ENCODE assay signal across 9 cellular contexts in genomic region chr19:50817941-50818858, GRCh38. TPM values are rescaled to one million over a fixed set of nuclear protein-coding genes. Genes with fewer than 3 reads are reported as not detected.
DNase-seq lines count a peak whose midpoint lies in the region; ATAC-seq and TF ChIP-seq lines count a peak whose summit lies in the region.
"Had no signal": no experiment of that assay in that cellular context is flagged by ENCODE, and none has a peak within 500 bp of the region (broad histone marks: within the 10 kb centered on the region; RNA-seq: fewer than 3 reads in every experiment).

No MANE protein-coding gene starts in this region.

- peak overlapping the region; percentile 77 for H3K27ac Mint-ChIP-seq in activated T-helper 1 cell treated with anti-CD3 and anti-CD28 coated beads, Interleukin-12 subunit alpha, Interleukin-12 subunit beta, Interleukin-2, Interleukin-4 antibody, amounts not matched to agents 30 ng/mL and 10 ng/mL and 1 ng/mL, durations not matched to agents 14 hours and 24 hours and 36 hours

- H3K27me3 ChIP-seq in ACC112 (ENCODE audit: insufficient read depth, low read length): peaks cover 69% of the 10 kb centered on the region
- H3K27me3 ChIP-seq in hepatocyte: peaks cover 58% of the 10 kb centered on the region

- no peak overlapping the region for H3K27ac ChIP-seq in ACC112 (ENCODE audit: low read depth, low read length)
- H3K27ac ChIP-seq in hepatocyte: no peak overlapping the region

- no peaks in the 10 kb centered on the region for H4K20me1 ChIP-seq in hepatocyte (ENCODE audit: insufficient read depth, poor library complexity, severe bottlenecking)

- DNase-seq in GM13976 (ENCODE audit: low spot score) (peak; percentile 94), NCI-H146 treated with DMSO at 0.1 percent for 48 hours (lab: John Stamatoyannopoulos, UW; ENCODE audit: unreplicated experiment) (peak; percentile 88), hepatocyte (ENCODE audit: low spot score) (peak; percentile 77), H4 (ENCODE audit: low spot score) (no peak)
- DNase-seq in activated T-helper 1 cell treated with anti-CD3 and anti-CD28 coated beads, Interleukin-12 subunit alpha, Interleukin-12 subunit beta, Interleukin-2, Interleukin-4 antibody, amounts not matched to agents 30 ng/mL and 10 ng/mL and 1 ng/mL, durations not matched to agents 14 hours and 24 hours and 36 hours (ENCODE audit: low spot score): peak; percentile 56
- DNase-seq in stimulated activated CD4-positive, alpha-beta T cell treated with anti-CD3 and anti-CD28 coated beads, Interleukin-4, amount 100 ng/mL, for 48 hours (ENCODE audit: low read depth in 2 of 2): peak; percentile 59 to 67

- peak; percentile 48 for ATAC-seq in HG02588 (IDR thresholded peaks at IDR 0.05; ENCODE audit: unreplicated experiment)

- H3K9me3 Mint-ChIP-seq in activated T-helper 1 cell treated with anti-CD3 and anti-CD28 coated beads, Interleukin-12 subunit alpha, Interleukin-12 subunit beta, Interleukin-2, Interleukin-4 antibody, amounts not matched to agents 30 ng/mL and 10 ng/mL and 1 ng/mL, durations not matched to agents 14 hours and 24 hours and 36 hours: no peaks in the 10 kb centered on the region

- in situ Hi-C loops in GM13976 (cut with MboI; ENCODE audit: low sequenced_read_pairs, unreplicated experiment): no loop called here

- intact Hi-C loops in activated T-helper 1 cell treated with anti-CD3 and anti-CD28 coated beads, Interleukin-12 subunit alpha, Interleukin-12 subunit beta, Interleukin-2, Interleukin-4 antibody, amounts not matched to agents 30 ng/mL and 10 ng/mL and 1 ng/mL, durations not matched to agents 14 hours and 24 hours and 36 hours (cut with micrococcal nuclease): loop anchor here (1.0 kb wide), 2 partner anchors 13 to 18 kb away; no protein-coding TSS in a partner anchor

- H2AFZ ChIP-seq in ACC112 (ENCODE audit: low read length, unreplicated experiment) (peak overlapping the region; percentile 81), hepatocyte (no peak overlapping the region)

- peak overlapping the region; percentile 77 for H3K4me3 Mint-ChIP-seq in activated T-helper 1 cell treated with anti-CD3 and anti-CD28 coated beads, Interleukin-12 subunit alpha, Interleukin-12 subunit beta, Interleukin-2, Interleukin-4 antibody, amounts not matched to agents 30 ng/mL and 10 ng/mL and 1 ng/mL, durations not matched to agents 14 hours and 24 hours and 36 hours

- H3K36me3 Mint-ChIP-seq in activated T-helper 1 cell treated with anti-CD3 and anti-CD28 coated beads, Interleukin-12 subunit alpha, Interleukin-12 subunit beta, Interleukin-2, Interleukin-4 antibody, amounts not matched to agents 30 ng/mL and 10 ng/mL and 1 ng/mL, durations not matched to agents 14 hours and 24 hours and 36 hours (ENCODE audit: low read depth): no peaks in the 10 kb centered on the region

- TF ChIP-seq CTCF in GM13976 (IDR thresholded peaks at IDR 0.05; ENCODE audit: borderline replicate concordance, control extremely low read depth, extremely low read depth, insufficient read depth, missing control alignments) (no peak), hepatocyte (IDR thresholded peaks at IDR 0.05; ENCODE audit: poor library complexity) (no peak)

- no peaks in the 10 kb centered on the region for H3K79me2 ChIP-seq in ACC112 (ENCODE audit: control insufficient read depth, insufficient read depth, low read length, unreplicated experiment)
- H3K79me2 ChIP-seq in hepatocyte: no peaks in the 10 kb centered on the region

- peak overlapping the region; percentile 80 for H3K4me2 ChIP-seq in hepatocyte

- no peaks in the 10 kb centered on the region for H3K4me1 ChIP-seq in ACC112 (ENCODE audit: control insufficient read depth, insufficient read depth, low read length, unreplicated experiment)
- peaks cover 10% of the 10 kb centered on the region for H3K4me1 ChIP-seq in hepatocyte (ENCODE audit: insufficient read depth)

- H3K9me3 ChIP-seq in hepatocyte (ENCODE audit: low read depth): no peaks in the 10 kb centered on the region

- peaks cover 39% of the 10 kb centered on the region for H3K27me3 Mint-ChIP-seq in activated T-helper 1 cell treated with anti-CD3 and anti-CD28 coated beads, Interleukin-12 subunit alpha, Interleukin-12 subunit beta, Interleukin-2, Interleukin-4 antibody, amounts not matched to agents 30 ng/mL and 10 ng/mL and 1 ng/mL, durations not matched to agents 14 hours and 24 hours and 36 hours (ENCODE audit: insufficient read depth)

- peaks cover 41% of the 10 kb centered on the region for H3K4me1 Mint-ChIP-seq in activated T-helper 1 cell treated with anti-CD3 and anti-CD28 coated beads, Interleukin-12 subunit alpha, Interleukin-12 subunit beta, Interleukin-2, Interleukin-4 antibody, amounts not matched to agents 30 ng/mL and 10 ng/mL and 1 ng/mL, durations not matched to agents 14 hours and 24 hours and 36 hours (ENCODE audit: low read depth)

- H3K4me3 ChIP-seq in ACC112 (ENCODE audit: low read depth, low read length) (peak overlapping the region; percentile 75), hepatocyte (no peak overlapping the region)

- 16% methylated on average over 36 of the region's 52 CpGs for WGBS in hepatocyte (ENCODE audit: low lambda C conversion rate, missing lambda C conversion rate)

- H3K9me2 ChIP-seq in hepatocyte (replicated peaks; ENCODE audit: insufficient read depth): no peaks in the 10 kb centered on the region

- H3K36me3 ChIP-seq in ACC112 (ENCODE audit: insufficient read depth, low read length) (no peaks in the 10 kb centered on the region), hepatocyte (replicated peaks; ENCODE audit: insufficient read depth, low read depth) (no peaks in the 10 kb centered on the region)

RNA-seq across cellular contexts. Expression of gene KLK1, which starts 5.4 kb away (rescaled TPM):
- total RNA-seq in activated T-helper 1 cell treated with anti-CD3 and anti-CD28 coated beads, Interleukin-12 subunit alpha, Interleukin-12 subunit beta, Interleukin-2, Interleukin-4 antibody, amounts not matched to agents 30 ng/mL and 10 ng/mL and 1 ng/mL, durations not matched to agents 14 hours and 24 hours and 36 hours: 2.5 and 3.4 TPM in 2 replicates
- total RNA-seq in hepatocyte: 2.7 and 3.9 TPM in 2 replicates
- 6.6 and 8.2 TPM in 2 replicates for polyA plus RNA-seq in hepatocyte
- total RNA-seq in H4 (2014; rRNA removed; shearing (Covaris generic)): not detected in 2 replicates
- total RNA-seq: pulmonary artery endothelial cell had no signal

RNA-seq across cellular contexts. Expression of gene KLK15, which starts 15.2 kb away (rescaled TPM):
- not detected in 2 replicates for total RNA-seq in activated T-helper 1 cell treated with anti-CD3 and anti-CD28 coated beads, Interleukin-12 subunit alpha, Interleukin-12 subunit beta, Interleukin-2, Interleukin-4 antibody, amounts not matched to agents 30 ng/mL and 10 ng/mL and 1 ng/mL, durations not matched to agents 14 hours and 24 hours and 36 hours
- not detected in 2 replicates for total RNA-seq in hepatocyte
- not detected in 2 replicates for polyA plus RNA-seq in hepatocyte
- not detected in 2 replicates for total RNA-seq in H4 (2014; rRNA removed; shearing (Covaris generic))
- total RNA-seq: pulmonary artery endothelial cell had no signal

RNA-seq across cellular contexts. Expression of gene ACP4, which starts 28.0 kb away (rescaled TPM):
- total RNA-seq in activated T-helper 1 cell treated with anti-CD3 and anti-CD28 coated beads, Interleukin-12 subunit alpha, Interleukin-12 subunit beta, Interleukin-2, Interleukin-4 antibody, amounts not matched to agents 30 ng/mL and 10 ng/mL and 1 ng/mL, durations not matched to agents 14 hours and 24 hours and 36 hours: not detected in 2 replicates
- total RNA-seq in hepatocyte: not detected in 2 replicates
- polyA plus RNA-seq in hepatocyte: not detected in 2 replicates
- not detected in 2 replicates for total RNA-seq in H4 (2014; rRNA removed; shearing (Covaris generic))
- total RNA-seq: pulmonary artery endothelial cell had no signal

RNA-seq across cellular contexts. Expression of gene KLK3, which starts 36.5 kb away (rescaled TPM):
- total RNA-seq in activated T-helper 1 cell treated with anti-CD3 and anti-CD28 coated beads, Interleukin-12 subunit alpha, Interleukin-12 subunit beta, Interleukin-2, Interleukin-4 antibody, amounts not matched to agents 30 ng/mL and 10 ng/mL and 1 ng/mL, durations not matched to agents 14 hours and 24 hours and 36 hours: not detected in 2 replicates
- total RNA-seq in hepatocyte: not detected in 2 replicates
- polyA plus RNA-seq in hepatocyte: 0.60 TPM in 1 of 2 replicates, not detected in the other
- total RNA-seq in H4 (2014; rRNA removed; shearing (Covaris generic)): not detected in 2 replicates
- total RNA-seq: pulmonary artery endothelial cell had no signal

RNA-seq across cellular contexts. Expression of gene GPR32, which starts 47.9 kb away (rescaled TPM):
- total RNA-seq in activated T-helper 1 cell treated with anti-CD3 and anti-CD28 coated beads, Interleukin-12 subunit alpha, Interleukin-12 subunit beta, Interleukin-2, Interleukin-4 antibody, amounts not matched to agents 30 ng/mL and 10 ng/mL and 1 ng/mL, durations not matched to agents 14 hours and 24 hours and 36 hours: not detected in 2 replicates
- total RNA-seq in hepatocyte: not detected in 2 replicates
- polyA plus RNA-seq in hepatocyte: not detected in 2 replicates
- not detected in 2 replicates for total RNA-seq in H4 (2014; rRNA removed; shearing (Covaris generic))
- total RNA-seq: pulmonary artery endothelial cell had no signal
